Comparison of ENCODE assay signal across 8 cellular contexts in the genomic region with DNA sequence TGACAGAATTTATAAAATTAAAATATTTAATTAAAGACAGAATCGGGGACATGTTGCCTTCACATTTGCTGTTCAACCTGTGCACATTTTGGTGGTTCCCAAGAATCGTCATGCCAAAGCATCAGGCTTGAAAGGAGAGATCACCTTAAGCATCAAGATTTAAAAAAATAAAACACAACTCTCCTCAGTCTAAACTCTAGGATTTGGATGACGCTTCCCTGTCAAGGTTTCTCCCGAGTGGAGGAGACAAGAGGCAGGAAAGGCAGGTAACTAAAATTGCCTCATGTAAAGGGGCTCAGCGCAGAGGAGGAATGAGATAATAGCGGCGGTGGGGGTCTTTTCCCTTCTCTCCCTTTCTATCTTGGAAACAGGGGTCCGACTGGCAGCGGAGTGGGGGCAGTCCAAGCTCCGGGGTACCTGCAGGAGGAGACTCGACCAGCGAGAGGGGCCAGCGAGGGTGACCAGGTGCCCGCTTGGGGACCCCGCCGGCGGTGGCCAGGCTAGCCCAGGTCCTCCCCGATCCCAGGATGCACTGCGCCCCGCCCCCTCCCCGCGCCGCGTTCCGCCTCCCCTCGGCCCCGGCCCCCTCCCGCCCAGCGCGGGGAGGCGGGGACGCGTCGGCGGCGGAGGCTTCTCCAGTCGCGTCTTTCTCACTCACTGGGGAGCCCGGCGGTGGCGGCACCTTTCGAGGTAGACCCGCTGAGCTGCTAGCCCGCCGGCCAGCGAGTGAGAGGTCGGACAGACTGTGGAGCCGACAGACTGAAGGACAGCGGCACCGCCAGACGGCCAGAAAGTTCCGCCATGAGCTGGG. TPM values are rescaled to one million over a fixed set of nuclear protein-coding genes. Genes with fewer than 3 reads are reported as not detected.
DNase-seq lines count a peak whose midpoint lies in the region; ATAC-seq lines count a peak whose summit lies in the region.

A gene (plus strand): TSS at position 638 of the 811 bp plus-strand sequence. CDS start 164 bp downstream, at position 802.

- H3K4me1 ChIP-seq in NT2/D1 (ENCODE audit: insufficient read depth, insufficient read length) (peaks cover 6% of the 10 kb centered on the region), esophagus (ENCODE audit: control insufficient read depth in 2 of 2, insufficient read depth in 2 of 2, low read length in 1 of 2) (no peaks in the 10 kb centered on the region), mucosa of rectum (ENCODE audit: control insufficient read depth in 2 of 2, insufficient read depth in 2 of 2, low read length in 2 of 2) (peaks cover 5 to 9% of the 10 kb centered on the region in 2 donors)

- H3K27ac ChIP-seq in esophagus (ENCODE audit: low read depth in 2 of 2, low read length in 1 of 2) = peak within 1 kb of the TSS; percentile 94 to 96
- peak within 1 kb of the TSS; percentile 92 to 97 for H3K27ac ChIP-seq in mucosa of rectum (ENCODE audit: low read depth in 2 of 2, low read length in 2 of 2)

- H3K9me3 ChIP-seq in NT2/D1 (ENCODE audit: insufficient read depth, low read length) (no peaks in the 10 kb centered on the region), esophagus (ENCODE audit: control insufficient read depth in 2 of 2, insufficient read depth in 1 of 2, low read depth in 1 of 2, low read length in 1 of 2) (no peaks in the 10 kb centered on the region), mucosa of rectum (ENCODE audit: control insufficient read depth in 2 of 2, low read length in 2 of 2) (no peaks in the 10 kb centered on the region)

- WGBS in esophagus, 2 donors = 1% methylated on average over 42 to 52 of the region's 52 CpGs

- H3K9ac ChIP-seq in NT2/D1 (ENCODE audit: insufficient read length, low read depth) = peak within 1 kb of the TSS; percentile 100
- H3K9ac ChIP-seq in mucosa of rectum (ENCODE audit: low read depth in 1 of 2, low read length in 2 of 2) = peak within 1 kb of the TSS; percentile 81 to 97

- peak; percentile 75 for ATAC-seq in HG02759 (IDR thresholded peaks at IDR 0.05; ENCODE audit: unreplicated experiment)
- ATAC-seq in GM21515 (IDR thresholded peaks at IDR 0.05; ENCODE audit: unreplicated experiment) = no peak

- no peaks in the 10 kb centered on the region for H3K27me3 ChIP-seq in NT2/D1 (ENCODE audit: insufficient read depth, insufficient read length)
- H3K27me3 ChIP-seq in esophagus (ENCODE audit: control insufficient read depth in 1 of 2, insufficient read depth in 2 of 2, low read length in 2 of 2) = no peaks in the 10 kb centered on the region
- no peaks in the 10 kb centered on the region for H3K27me3 ChIP-seq in mucosa of rectum (ENCODE audit: control insufficient read depth in 2 of 2, insufficient read depth in 2 of 2, low read length in 2 of 2)

- H3K36me3 ChIP-seq in NT2/D1 (ENCODE audit: insufficient read depth, insufficient read length, low read length) = no peaks in the 10 kb centered on the region
- no peaks in the 10 kb centered on the region for H3K36me3 ChIP-seq in esophagus (ENCODE audit: control insufficient read depth in 2 of 2, insufficient read depth in 2 of 2, low read length in 1 of 2)
- no peaks in the 10 kb centered on the region for H3K36me3 ChIP-seq in mucosa of rectum (ENCODE audit: control insufficient read depth in 2 of 2, insufficient read depth in 2 of 2, low read length in 2 of 2)

- DNase-seq in AG08396 (ENCODE audit: low spot score) = peak; percentile 40
- peak; percentile 75 for DNase-seq in NT2/D1 (ENCODE audit: low read depth, low spot score)
- peak; percentile 69 for DNase-seq in activated T-cell treated with anti-CD3 and anti-CD28 coated beads, Interleukin-2, amount 50 U/mL, for 1 hour
- DNase-seq in stimulated activated CD8-positive, alpha-beta memory T cell treated with anti-CD3 and anti-CD28 coated beads, Interleukin-4, amount 100 ng/mL, for 4 hours (ENCODE audit: low read depth in 2 of 2, low spot score in 1 of 2) = peak; percentile 15 to 38

- peak within 1 kb of the TSS; percentile 95 for H3K4me3 ChIP-seq in NT2/D1 (ENCODE audit: insufficient read length, low read depth)
- H3K4me3 ChIP-seq in esophagus (ENCODE audit: low read depth in 1 of 2, low read length in 2 of 2) = peak within 1 kb of the TSS; percentile 60 to 92
- peak within 1 kb of the TSS; percentile 94 to 95 for H3K4me3 ChIP-seq in mucosa of rectum (ENCODE audit: low read length in 2 of 2)

RNA-seq across cellular contexts. Expression of the gene that starts here (rescaled TPM):
- 1 to 10 TPM; 4.7 to 7.9 TPM for polyA plus RNA-seq in esophagus
